Comparison of ENCODE assay signal across 26 cellular contexts in the genomic region with DNA sequence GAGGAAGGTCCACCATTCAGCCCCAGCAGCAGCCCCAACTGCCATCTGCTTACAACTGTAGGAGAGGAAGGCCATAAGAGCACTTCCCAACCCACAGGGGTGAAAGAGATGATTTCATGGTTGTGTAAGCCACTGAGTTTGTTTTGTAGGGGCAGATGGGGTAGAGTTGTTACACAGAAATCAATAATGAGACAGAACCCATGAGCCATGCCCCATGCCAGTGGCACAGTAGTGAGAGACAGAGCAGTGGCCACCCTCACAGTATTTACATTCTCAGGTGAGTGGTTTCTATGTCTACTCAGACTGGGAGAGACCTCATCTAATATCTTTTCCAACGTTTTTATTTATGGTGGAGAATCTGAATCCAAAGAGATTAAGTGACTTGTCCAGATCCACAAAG.
DNase-seq lines count a peak whose midpoint lies in the region; ATAC-seq and TF ChIP-seq lines count a peak whose summit lies in the region.
"Had no signal": no experiment of that assay in that cellular context is flagged by ENCODE, and none has a peak within 500 bp of the region (broad histone marks: within the 10 kb centered on the region; RNA-seq: fewer than 3 reads in every experiment).

No MANE protein-coding gene starts in this region.

- H3K27ac ChIP-seq in coronary artery = peak overlapping the region; percentile 72 to 74
- no peak overlapping the region for H3K27ac ChIP-seq in adrenal gland
- H3K27ac ChIP-seq: 22Rv1, C4-2B had no signal

- no peaks in the 10 kb centered on the region for H3K9me3 ChIP-seq in adrenal gland (replicated peaks in 1 of 3)
- H3K9me3 ChIP-seq: SK-N-SH had no signal

- intact Hi-C loops in adrenal gland (cut with DNase I) = no loop called here

- H3K4me1 Mint-ChIP-seq in osteocyte (ENCODE audit: unreplicated experiment) = peaks cover 23% of the 10 kb centered on the region
- H3K4me1 Mint-ChIP-seq: B cell had no signal

- no peak for ATAC-seq in GM19463 (IDR thresholded peaks at IDR 0.05; ENCODE audit: unreplicated experiment)
- ATAC-seq: CD8-positive, alpha-beta T cell; GM23338 had no signal

- H3K9me3 Mint-ChIP-seq in osteocyte (ENCODE audit: unreplicated experiment) = peaks cover 4% of the 10 kb centered on the region
- H3K9me3 Mint-ChIP-seq: CD8-positive, alpha-beta T cell; GM23338; H9 had no signal

- DNase-seq in NCI-H2107 treated with DMSO at 0.1 percent for 48 hours (lab: John Stamatoyannopoulos, UW; ENCODE audit: unreplicated experiment) (peak; percentile 72), NCI-H2107 (lab: John Stamatoyannopoulos, UW) (no peak), coronary artery (ENCODE audit: low spot score) (no peak), osteocyte (ENCODE audit: extremely low spot score, unreplicated experiment) (no peak), adrenal gland (no peak), foreskin melanocyte (no peak), NCI-H1105 treated with DMSO at 0.1 percent for 48 hours (lab: John Stamatoyannopoulos, UW) (no peak)
- DNase-seq: CD8-positive, alpha-beta T cell; DMS 273 treated with DMSO at 0.1 percent for 48 hours; DND-41; H9; Karpas-422; NCI-H1092 treated with DMSO at 0.1 percent for 48 hours; NCI-H1436 treated with DMSO at 0.1 percent for 48 hours; NCI-H1930; NCI-H2171 treated with DMSO at 0.1 percent for 48 hours; NCI-H345; NCI-H524 treated with DMSO at 0.1 percent for 48 hours; NCI-H774; SIG-M5; SK-N-SH had no signal

- H3K4me1 ChIP-seq in adrenal gland (replicated peaks in 1 of 2) = peaks cover 0 to 4% of the 10 kb centered on the region in 2 donors

- TF ChIP-seq CTCF in coronary artery (IDR thresholded peaks at IDR 0.05) (no peak), osteocyte (IDR thresholded peaks at IDR 0.05) (no peak), adrenal gland (IDR thresholded peaks at IDR 0.05) (no peak)

- no peak for TF ChIP-seq POLR2A in adrenal gland (IDR thresholded peaks at IDR 0.05)

- no peak overlapping the region for H3K4me3 Mint-ChIP-seq in osteocyte (ENCODE audit: unreplicated experiment)
- H3K4me3 Mint-ChIP-seq: B cell; CD8-positive, alpha-beta T cell; GM23338; H9 had no signal

- H3K27me3 Mint-ChIP-seq in osteocyte (ENCODE audit: unreplicated experiment) = no peaks in the 10 kb centered on the region

- H3K36me3 Mint-ChIP-seq in osteocyte (ENCODE audit: unreplicated experiment) = peaks cover 55% of the 10 kb centered on the region
- H3K36me3 Mint-ChIP-seq: CD8-positive, alpha-beta T cell had no signal

- H3K27ac Mint-ChIP-seq in osteocyte (ENCODE audit: unreplicated experiment) = peak overlapping the region; percentile 47
- H3K27ac Mint-ChIP-seq: B cell; CD8-positive, alpha-beta T cell; GM23338 had no signal

- peaks cover 0 to 22% of the 10 kb centered on the region in 2 donors for H3K36me3 ChIP-seq in adrenal gland (replicated peaks in 1 of 2)

- no peak overlapping the region for H3K4me3 ChIP-seq in coronary artery
- H3K4me3 ChIP-seq in adrenal gland = no peak overlapping the region
- H3K4me3 ChIP-seq: GM23338 had no signal

- no peaks in the 10 kb centered on the region for H3K27me3 ChIP-seq in adrenal gland

- WGBS in adrenal gland, 4 donors = 64 to 79% (median 71%) methylated on average over 1 of the region's 1 CpG

Comparison
In these comparisons a context has a peak if more than half of its experiments do, and no peak if none do; other contexts are left out.
1. H3K27ac ChIP-seq: peak in coronary artery (2 of 2); none in adrenal gland (0 of 5).